In the genomic region with DNA sequence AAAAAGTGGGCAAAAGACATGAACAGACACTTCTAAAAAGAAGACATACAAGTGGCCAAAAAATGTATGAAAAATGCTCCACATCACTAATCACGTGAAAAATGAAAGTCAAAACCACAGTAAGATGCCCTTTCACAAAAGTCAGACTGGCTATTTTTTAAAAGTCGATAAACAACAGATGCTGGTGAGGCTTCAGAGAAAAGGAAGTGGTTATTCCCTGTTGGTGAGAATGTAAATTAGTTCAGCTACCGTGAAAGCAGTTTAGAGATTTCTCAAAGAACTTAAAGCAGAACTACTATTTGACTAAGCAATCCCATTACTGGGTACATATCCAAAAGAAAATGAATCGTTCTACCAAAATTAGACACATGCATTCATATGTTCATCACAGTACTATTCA, we compare ENCODE assay signal across 19 cellular contexts.
DNase-seq lines count a peak whose midpoint lies in the region; ATAC-seq, FAIRE-seq and TF ChIP-seq lines count a peak whose summit lies in the region.
"Had no signal": no experiment of that assay in that cellular context is flagged by ENCODE, and none has a peak within 500 bp of the region (broad histone marks: within the 10 kb centered on the region; RNA-seq: fewer than 3 reads in every experiment).

No MANE protein-coding gene starts in this region.

- peaks cover 17% of the 10 kb centered on the region for H3K36me3 Mint-ChIP-seq in WTC11
- H3K36me3 Mint-ChIP-seq: activated naive CD4-positive, alpha-beta T cell treated with anti-CD3 and anti-CD28 coated beads, Interleukin-2, amount 10 ng/mL, durations not matched to agents 7 days and 5 days; CD14-positive monocyte; T-cell; type B pancreatic cell had no signal

- no peaks in the 10 kb centered on the region for H3K4me1 Mint-ChIP-seq in WTC11
- H3K4me1 Mint-ChIP-seq: activated naive CD4-positive, alpha-beta T cell treated with anti-CD3 and anti-CD28 coated beads, Interleukin-2, amount 10 ng/mL, durations not matched to agents 7 days and 5 days; CD14-positive monocyte; stimulated activated naive CD8-positive, alpha-beta T cell treated with anti-CD3 and anti-CD28 coated beads, Interleukin-15, amount 100 ng/mL, for 72 hours; T-cell had no signal

- CTCF ChIA-PET in WTC11 (lab: Charles Lee): no interaction called here

- FAIRE-seq in GM12891 (lab: Jason Lieb, UNC): no peak
- FAIRE-seq: A549 had no signal

- no peak overlapping the region for H3K4me3 Mint-ChIP-seq in WTC11
- H3K4me3 Mint-ChIP-seq: activated naive CD4-positive, alpha-beta T cell treated with anti-CD3 and anti-CD28 coated beads, Interleukin-2, amount 10 ng/mL, durations not matched to agents 7 days and 5 days; activated T-cell treated with anti-CD3 and anti-CD28 coated beads, Interleukin-2, amount 50 U/mL, for 24 hours; CD14-positive monocyte; stimulated activated naive CD8-positive, alpha-beta T cell treated with anti-CD3 and anti-CD28 coated beads, Interleukin-15, amount 100 ng/mL, for 72 hours; T-cell; type B pancreatic cell had no signal

- no peak overlapping the region for H3K27ac Mint-ChIP-seq in WTC11
- H3K27ac Mint-ChIP-seq: activated naive CD4-positive, alpha-beta T cell treated with anti-CD3 and anti-CD28 coated beads, Interleukin-2, amount 10 ng/mL, durations not matched to agents 7 days and 5 days; activated T-cell treated with anti-CD3 and anti-CD28 coated beads, Interleukin-2, amount 50 U/mL, for 24 hours; CD14-positive monocyte; stimulated activated naive CD8-positive, alpha-beta T cell treated with anti-CD3 and anti-CD28 coated beads, Interleukin-15, amount 100 ng/mL, for 72 hours; T-cell; type B pancreatic cell had no signal

- H3K27me3 Mint-ChIP-seq in WTC11 (ENCODE audit: low read depth): peaks cover 3% of the 10 kb centered on the region; the same call in 1 of the 2 replicates
- H3K27me3 Mint-ChIP-seq: activated naive CD4-positive, alpha-beta T cell treated with anti-CD3 and anti-CD28 coated beads, Interleukin-2, amount 10 ng/mL, durations not matched to agents 7 days and 5 days; activated T-cell treated with anti-CD3 and anti-CD28 coated beads, Interleukin-2, amount 50 U/mL, for 24 hours; stimulated activated naive CD8-positive, alpha-beta T cell treated with anti-CD3 and anti-CD28 coated beads, Interleukin-15, amount 100 ng/mL, for 72 hours; T-cell; type B pancreatic cell had no signal

- H3K9me3 Mint-ChIP-seq in WTC11: peaks cover 60% of the 10 kb centered on the region
- H3K9me3 Mint-ChIP-seq: activated naive CD4-positive, alpha-beta T cell treated with anti-CD3 and anti-CD28 coated beads, Interleukin-2, amount 10 ng/mL, durations not matched to agents 7 days and 5 days; type B pancreatic cell had no signal

- DNase-seq in GM12891 (ENCODE audit: insufficient read length, low spot score) (no peak), NAMALWA (ENCODE audit: low spot score) (peak; percentile 17), OCI-M2 (lab: John Stamatoyannopoulos, UW; ENCODE audit: unreplicated experiment) (no peak), WTC11 (ENCODE audit: low spot score) (no peak)
- DNase-seq: activated CD4-positive, alpha-beta T cell treated with anti-CD3 and anti-CD28 coated beads, Interleukin-2, amount 50 U/mL, for 4 hours; activated naive CD4-positive, alpha-beta T cell treated with anti-CD3 and anti-CD28 coated beads, Interleukin-2, amount 10 ng/mL, durations not matched to agents 7 days and 5 days; activated T-cell treated with anti-CD3 and anti-CD28 coated beads, Interleukin-2, amount 50 U/mL, for 24 hours; NCI-H1694; NCI-H226; SHP77; stimulated activated naive CD8-positive, alpha-beta T cell treated with anti-CD3 and anti-CD28 coated beads, Interleukin-15, amount 100 ng/mL, for 72 hours; T-cell had no signal

- no peak for TF ChIP-seq POLR2A in GM12891 (IDR thresholded peaks at IDR 0.05; ENCODE audit: low read depth, low read length)

- ATAC-seq in GM19351 (IDR thresholded peaks at IDR 0.05; ENCODE audit: unreplicated experiment): peak; percentile 57
- peak; percentile 83 for ATAC-seq in HG02938 (IDR thresholded peaks at IDR 0.05; ENCODE audit: unreplicated experiment)
- ATAC-seq in GM21526 (IDR thresholded peaks at IDR 0.05; ENCODE audit: low FRiP score, unreplicated experiment): no peak
- no peak for ATAC-seq in GM18519 (IDR thresholded peaks at IDR 0.05; ENCODE audit: low FRiP score, unreplicated experiment)
- ATAC-seq in WTC11: no peak
- ATAC-seq: A549; stimulated activated naive CD8-positive, alpha-beta T cell treated with anti-CD3 and anti-CD28 coated beads, Interleukin-15, amount 100 ng/mL, for 72 hours; T-cell had no signal

- POLR2A ChIA-PET in WTC11 (lab: Charles Lee): no interaction called here

- TF ChIP-seq CTCF in WTC11 (IDR thresholded peaks at IDR 0.05): no peak

TF ChIP-seq in GM12891, 5 proteins besides CTCF, POLR2A, EP300 and RAD21:
- TF ChIP-seq POLR2AphosphoS5 (IDR thresholded peaks at IDR 0.05; ENCODE audit: low read depth, low read length) (no peak), TAF1 (IDR thresholded peaks at IDR 0.05; ENCODE audit: low read depth, low read length) (no peak), SPI1 (IDR thresholded peaks at IDR 0.05; ENCODE audit: low read depth, low read length) (peak; percentile 62), PAX5 (IDR thresholded peaks at IDR 0.05; ENCODE audit: insufficient read depth, low read length, severe bottlenecking) (no peak), POU2F2 (IDR thresholded peaks at IDR 0.05; ENCODE audit: low read depth, low read length) (no peak)

TF ChIP-seq in WTC11, 78 proteins besides CTCF, POLR2A, EP300 and RAD21:
- no peak for TF ChIP-seq NR1H2 (CRISPR knock-in tag; IDR thresholded peaks at IDR 0.05)
- TF ChIP-seq ATF1 (CRISPR knock-in tag; IDR thresholded peaks at IDR 0.05): no peak
- TF ChIP-seq CREM (CRISPR knock-in tag; IDR thresholded peaks at IDR 0.05): no peak
- no peak for TF ChIP-seq CDX4 (CRISPR knock-in tag; IDR thresholded peaks at IDR 0.05; ENCODE audit: borderline replicate concordance)
- no peak for TF ChIP-seq GRHL2 (CRISPR knock-in tag; IDR thresholded peaks at IDR 0.05; ENCODE audit: insufficient replicate concordance, severe bottlenecking)
- no peak for TF ChIP-seq SMAD4 (CRISPR knock-in tag; IDR thresholded peaks at IDR 0.05)
- no peak for TF ChIP-seq PREB (CRISPR knock-in tag; IDR thresholded peaks at IDR 0.05; ENCODE audit: borderline replicate concordance)
- TF ChIP-seq CREB1 (CRISPR knock-in tag; IDR thresholded peaks at IDR 0.05): no peak
- TF ChIP-seq, protein P1, sequence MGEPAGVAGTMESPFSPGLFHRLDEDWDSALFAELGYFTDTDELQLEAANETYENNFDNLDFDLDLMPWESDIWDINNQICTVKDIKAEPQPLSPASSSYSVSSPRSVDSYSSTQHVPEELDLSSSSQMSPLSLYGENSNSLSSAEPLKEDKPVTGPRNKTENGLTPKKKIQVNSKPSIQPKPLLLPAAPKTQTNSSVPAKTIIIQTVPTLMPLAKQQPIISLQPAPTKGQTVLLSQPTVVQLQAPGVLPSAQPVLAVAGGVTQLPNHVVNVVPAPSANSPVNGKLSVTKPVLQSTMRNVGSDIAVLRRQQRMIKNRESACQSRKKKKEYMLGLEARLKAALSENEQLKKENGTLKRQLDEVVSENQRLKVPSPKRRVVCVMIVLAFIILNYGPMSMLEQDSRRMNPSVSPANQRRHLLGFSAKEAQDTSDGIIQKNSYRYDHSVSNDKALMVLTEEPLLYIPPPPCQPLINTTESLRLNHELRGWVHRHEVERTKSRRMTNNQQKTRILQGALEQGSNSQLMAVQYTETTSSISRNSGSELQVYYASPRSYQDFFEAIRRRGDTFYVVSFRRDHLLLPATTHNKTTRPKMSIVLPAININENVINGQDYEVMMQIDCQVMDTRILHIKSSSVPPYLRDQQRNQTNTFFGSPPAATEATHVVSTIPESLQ (CRISPR knock-in tag; IDR thresholded peaks at IDR 0.05): no peak
- no peak for TF ChIP-seq ZNF219 (CRISPR knock-in tag; IDR thresholded peaks at IDR 0.05; ENCODE audit: borderline replicate concordance)
- TF ChIP-seq SMAD3 (CRISPR knock-in tag; IDR thresholded peaks at IDR 0.05; ENCODE audit: borderline replicate concordance): no peak
- TF ChIP-seq NFE2L1 (CRISPR knock-in tag; IDR thresholded peaks at IDR 0.05): no peak
- TF ChIP-seq NFATC4 (CRISPR knock-in tag; IDR thresholded peaks at IDR 0.05): no peak
- no peak for TF ChIP-seq PRRX2 (CRISPR knock-in tag; IDR thresholded peaks at IDR 0.05)
- TF ChIP-seq FOXK1 (CRISPR knock-in tag; IDR thresholded peaks at IDR 0.05): no peak
- no peak for TF ChIP-seq NFYB (CRISPR knock-in tag; conservative IDR thresholded peaks at IDR 0.05; ENCODE audit: low read depth)
- TF ChIP-seq FOXJ3 (CRISPR knock-in tag; IDR thresholded peaks at IDR 0.05; ENCODE audit: borderline replicate concordance): no peak

Comparison
In these comparisons a context has a peak if more than half of its experiments do, and no peak if none do; other contexts are left out.
1. ATAC-seq: peak in GM19351 (single experiment) and HG02938 (single experiment); none in GM21526 (single experiment), GM18519 (single experiment) and WTC11 (single experiment).